Comparison of ENCODE assay signal across 22 cellular contexts in genomic region chr2:172239944-172240590, GRCh38.
DNase-seq lines count a peak whose midpoint lies in the region; ATAC-seq and TF ChIP-seq lines count a peak whose summit lies in the region.
"Had no signal": no experiment of that assay in that cellular context is flagged by ENCODE, and none has a peak within 500 bp of the region (broad histone marks: within the 10 kb centered on the region; RNA-seq: fewer than 3 reads in every experiment).

No MANE protein-coding gene starts in this region.

- H3K4me3 ChIP-seq in Loucy (ENCODE audit: low read length, poor library complexity, severe bottlenecking) (no peak overlapping the region), cardiac fibroblast (replicated peaks in 1 of 2; ENCODE audit: low read depth in 2 of 2, low read length in 2 of 2) (no peak overlapping the region), thyroid gland (replicated peaks in 1 of 3) (no peak overlapping the region)
- H3K4me3 ChIP-seq: sigmoid colon had no signal

- no peaks in the 10 kb centered on the region for H3F3A ChIP-seq in Loucy (ENCODE audit: low read depth)

- H3K27me3 Mint-ChIP-seq in mesothelial cell of epicardium (ENCODE audit: low read depth), result peaks cover 19% of the 10 kb centered on the region

- no peaks in the 10 kb centered on the region for H3K36me3 ChIP-seq in Loucy (ENCODE audit: insufficient read depth, low read length)
- no peaks in the 10 kb centered on the region for H3K36me3 ChIP-seq in thyroid gland
- H3K36me3 ChIP-seq: sigmoid colon had no signal

- no peaks in the 10 kb centered on the region for H3K9me2 ChIP-seq in Loucy (replicated peaks; ENCODE audit: low read depth, low read length)

- intact Hi-C loops in thyroid gland (cut with DNase I), result no loop called here

- no peak overlapping the region for H3K27ac Mint-ChIP-seq in mesothelial cell of epicardium
- H3K27ac Mint-ChIP-seq: activated CD4-positive, alpha-beta memory T cell treated with anti-CD3 and anti-CD28 coated beads, Interleukin-2, amount 10 ng/mL, durations not matched to agents 7 days and 5 days; activated naive CD8-positive, alpha-beta T cell had no signal

- H3K4me3 Mint-ChIP-seq in mesothelial cell of epicardium, result no peak overlapping the region
- H3K4me3 Mint-ChIP-seq: activated CD4-positive, alpha-beta memory T cell treated with anti-CD3 and anti-CD28 coated beads, Interleukin-2, amount 10 ng/mL, durations not matched to agents 7 days and 5 days; activated naive CD8-positive, alpha-beta T cell had no signal

- no peak for TF ChIP-seq POLR2A in thyroid gland (IDR thresholded peaks at IDR 0.05)

- no peaks in the 10 kb centered on the region for H3K36me3 Mint-ChIP-seq in mesothelial cell of epicardium
- H3K36me3 Mint-ChIP-seq: activated naive CD8-positive, alpha-beta T cell had no signal

- peaks cover 22% of the 10 kb centered on the region for H3K4me1 Mint-ChIP-seq in mesothelial cell of epicardium

- H3K4me2 ChIP-seq in Loucy (ENCODE audit: low read depth, low read length, poor library complexity, severe bottlenecking), result no peak overlapping the region

- no peak for TF ChIP-seq CTCF in Loucy (conservative IDR thresholded peaks at IDR 0.05; ENCODE audit: low read length)
- TF ChIP-seq CTCF in cardiac fibroblast (IDR thresholded peaks at IDR 0.05; ENCODE audit: low read depth, low read length), result no peak
- TF ChIP-seq CTCF in thyroid gland (IDR thresholded peaks at IDR 0.05), result no peak
- TF ChIP-seq CTCF in mesothelial cell of epicardium (IDR thresholded peaks at IDR 0.05; ENCODE audit: unreplicated experiment), result no peak

- peaks cover 3% of the 10 kb centered on the region for H3K9me3 Mint-ChIP-seq in mesothelial cell of epicardium
- H3K9me3 Mint-ChIP-seq: activated CD4-positive, alpha-beta memory T cell treated with anti-CD3 and anti-CD28 coated beads, Interleukin-2, amount 10 ng/mL, durations not matched to agents 7 days and 5 days had no signal

- H2AFZ ChIP-seq in Loucy (ENCODE audit: low read length), result peak overlapping the region; percentile 5; the same call in 1 of the 2 replicates

- H3K9me3 ChIP-seq in Loucy (ENCODE audit: insufficient read depth, low read depth, low read length), result no peaks in the 10 kb centered on the region
- no peaks in the 10 kb centered on the region for H3K9me3 ChIP-seq in thyroid gland
- H3K9me3 ChIP-seq: sigmoid colon had no signal

- no peak for ATAC-seq in GM18861 (IDR thresholded peaks at IDR 0.05; ENCODE audit: unreplicated experiment)
- ATAC-seq: left lobe of liver had no signal

- 87 to 89% methylated on average over 8 of the region's 8 CpGs for WGBS in thyroid gland, 2 donors

- H4K20me1 ChIP-seq in Loucy (ENCODE audit: insufficient read depth, low read length, poor library complexity, severe bottlenecking), result no peaks in the 10 kb centered on the region

- DNase-seq in ELR (ENCODE audit: low read depth) (peak; percentile 71), cardiac fibroblast (ENCODE audit: low read depth in 2 of 2) (peak; percentile 35 to 74), myocyte (ENCODE audit: low read depth) (peak; percentile 49), thyroid gland (no peak), COLO668 (lab: John Stamatoyannopoulos, UW; ENCODE audit: unreplicated experiment) (no peak), mesothelial cell of epicardium (ENCODE audit: low spot score in 2 of 2, unreplicated experiment in 2 of 2) (no peak)
- DNase-seq: activated CD4-positive, alpha-beta memory T cell treated with anti-CD3 and anti-CD28 coated beads, Interleukin-2, amount 10 ng/mL, durations not matched to agents 7 days and 5 days; activated T-cell treated with anti-CD3 and anti-CD28 coated beads, Interleukin-2, amount 50 U/mL, for 48 hours; effector CD8-positive, alpha-beta T cell; GF-D8; KG1; NCI-H1417; NCI-H2227 treated with DMSO at 0.1 percent for 48 hours; NK-92 treated with Interleukin-12 subunit alpha and Interleukin-12 subunit beta, amount 100 ng/mL, for 24 hours; sigmoid colon had no signal

- no peak overlapping the region for H3K27ac ChIP-seq in thyroid gland
- H3K27ac ChIP-seq: HL-60, RWPE1, sigmoid colon, VCaP had no signal

- H3K9ac ChIP-seq in Loucy (ENCODE audit: low read depth, low read length, poor library complexity, severe bottlenecking), result no peak overlapping the region

- H3K27me3 ChIP-seq in Loucy (ENCODE audit: insufficient read depth, low read length, poor library complexity, severe bottlenecking) (no peaks in the 10 kb centered on the region), thyroid gland (peaks cover 4% of the 10 kb centered on the region)

- no peaks in the 10 kb centered on the region for H3K79me2 ChIP-seq in Loucy (ENCODE audit: insufficient read depth, low read length)

- H3K4me1 ChIP-seq in Loucy (ENCODE audit: insufficient read depth, low read length, poor library complexity, severe bottlenecking), result peaks cover 37% of the 10 kb centered on the region
- H3K4me1 ChIP-seq in thyroid gland, result peaks cover 6 to 9% of the 10 kb centered on the region in 2 donors

Comparison
In these comparisons a context has a peak if more than half of its experiments do, and no peak if none do; other contexts are left out.
1. DNase-seq: peak in ELR (single experiment), cardiac fibroblast (2 of 2) and myocyte (single experiment); none in thyroid gland (0 of 2), COLO668 (single experiment) and mesothelial cell of epicardium (0 of 2).